ENCODE assay signal across 32 cellular contexts in genomic region chr9:133761641-133762248, GRCh38. TPM values are rescaled to one million over a fixed set of nuclear protein-coding genes. Genes with fewer than 3 reads are reported as not detected.
DNase-seq lines count a peak whose midpoint lies in the region; ATAC-seq and TF ChIP-seq lines count a peak whose summit lies in the region.
"Had no signal": no experiment of that assay in that cellular context is flagged by ENCODE, and none has a peak within 500 bp of the region (broad histone marks: within the 10 kb centered on the region; RNA-seq: fewer than 3 reads in every experiment).

No MANE protein-coding gene starts in this region.

- H3K27ac Mint-ChIP-seq in MCF 10A (ENCODE audit: low read depth, unreplicated experiment) (no peak overlapping the region), osteocyte (ENCODE audit: unreplicated experiment) (no peak overlapping the region)
- H3K27ac Mint-ChIP-seq: activated CD4-positive, alpha-beta T cell treated with anti-CD3 and anti-CD28 coated beads, Interleukin-2, amount 10 ng/mL, durations not matched to agents 7 days and 5 days; activated naive CD4-positive, alpha-beta T cell treated with anti-CD3 and anti-CD28 coated beads, Interleukin-2, amount 50 U/mL, for 24 hours; activated T-cell treated with anti-CD3 and anti-CD28 coated beads, Interleukin-2, amount 50 U/mL, for 72 hours; effector memory CD8-positive, alpha-beta T cell had no signal

- H3K4me3 ChIP-seq in breast epithelium (no peak overlapping the region), coronary artery (no peak overlapping the region), smooth muscle cell (no peak overlapping the region)
- H3K4me3 ChIP-seq: colonic mucosa, MG63, Peyer's patch, psoas muscle, SJSA1, upper lobe of left lung had no signal

- H3K4me2 ChIP-seq in smooth muscle cell = no peak overlapping the region

- TF ChIP-seq CTCF in breast epithelium (IDR thresholded peaks at IDR 0.05) (no peak), MCF 10A (IDR thresholded peaks at IDR 0.05; ENCODE audit: unreplicated experiment) (no peak), coronary artery (IDR thresholded peaks at IDR 0.05) (no peak), osteocyte (IDR thresholded peaks at IDR 0.05) (no peak), smooth muscle cell (IDR thresholded peaks at IDR 0.05; ENCODE audit: borderline replicate concordance, insufficient read depth, poor library complexity, severe bottlenecking) (no peak)

- intact Hi-C loops in breast epithelium (cut with DNase I; ENCODE audit: low total_unique reads) (no loop called here), MCF 10A (cut with micrococcal nuclease) (no loop called here)

- H3K36me3 ChIP-seq in breast epithelium (peaks cover 4% of the 10 kb centered on the region), smooth muscle cell (ENCODE audit: low read depth) (peaks cover 11% of the 10 kb centered on the region)
- H3K36me3 ChIP-seq: colonic mucosa had no signal

- no peaks in the 10 kb centered on the region for H3K79me2 ChIP-seq in smooth muscle cell (ENCODE audit: low read depth)

- 89% methylated on average over 11 of the region's 11 CpGs for WGBS in smooth muscle cell (ENCODE audit: low lambda C conversion rate)

- H3K9me3 ChIP-seq in breast epithelium (no peaks in the 10 kb centered on the region), smooth muscle cell (replicated peaks; ENCODE audit: low read depth) (peaks cover 1% of the 10 kb centered on the region)
- H3K9me3 ChIP-seq: colonic mucosa, Peyer's patch, SJSA1, upper lobe of left lung had no signal

- CTCF ChIA-PET in MCF 10A (lab: Yijun Ruan, JAX) = no interaction called here

- H3K4me1 Mint-ChIP-seq in MCF 10A (ENCODE audit: insufficient read depth, unreplicated experiment) = no peaks in the 10 kb centered on the region
- H3K4me1 Mint-ChIP-seq in osteocyte (ENCODE audit: unreplicated experiment) = peaks cover 5% of the 10 kb centered on the region
- H3K4me1 Mint-ChIP-seq: activated CD4-positive, alpha-beta T cell treated with anti-CD3 and anti-CD28 coated beads, Interleukin-2, amount 10 ng/mL, durations not matched to agents 7 days and 5 days; activated naive CD4-positive, alpha-beta T cell treated with anti-CD3 and anti-CD28 coated beads, Interleukin-2, amount 50 U/mL, for 24 hours; CD4-positive, alpha-beta memory T cell had no signal

- no peaks in the 10 kb centered on the region for H4K20me1 ChIP-seq in smooth muscle cell (ENCODE audit: low read depth)

- no peaks in the 10 kb centered on the region for H3K27me3 Mint-ChIP-seq in MCF 10A (ENCODE audit: insufficient read depth, unreplicated experiment)
- H3K27me3 Mint-ChIP-seq in osteocyte (ENCODE audit: unreplicated experiment) = no peaks in the 10 kb centered on the region
- H3K27me3 Mint-ChIP-seq: activated CD4-positive, alpha-beta T cell treated with anti-CD3 and anti-CD28 coated beads, Interleukin-2, amount 10 ng/mL, durations not matched to agents 7 days and 5 days; activated naive CD4-positive, alpha-beta T cell treated with anti-CD3 and anti-CD28 coated beads, Interleukin-2, amount 50 U/mL, for 24 hours; effector memory CD8-positive, alpha-beta T cell had no signal

- no peak overlapping the region for H3K9ac ChIP-seq in smooth muscle cell (ENCODE audit: low read depth)

- ATAC-seq in GM21360 (IDR thresholded peaks at IDR 0.05; ENCODE audit: unreplicated experiment) = no peak
- ATAC-seq: activated T-cell treated with anti-CD3 and anti-CD28 coated beads, Interleukin-2, amount 50 U/mL, for 72 hours; effector memory CD8-positive, alpha-beta T cell; left ventricle myocardium superior; psoas muscle; sciatic nerve had no signal

- DNase-seq in breast epithelium (ENCODE audit: low spot score in 2 of 2) (peak; percentile 13 to 38), MCF 10A (ENCODE audit: unreplicated experiment) (no peak), coronary artery (ENCODE audit: low spot score) (peak; percentile 66), osteocyte (ENCODE audit: extremely low spot score, unreplicated experiment) (peak; percentile 66), smooth muscle cell (lab: John Stamatoyannopoulos, UW; ENCODE audit: unreplicated experiment) (no peak), SK-N-DZ (ENCODE audit: low spot score) (no peak)
- DNase-seq: activated CD4-positive, alpha-beta T cell treated with anti-CD3 and anti-CD28 coated beads, Interleukin-2, amount 10 ng/mL, durations not matched to agents 7 days and 5 days; activated T-cell treated with anti-CD3 and anti-CD28 coated beads, Interleukin-2, amount 50 U/mL, for 72 hours; AML-193; anterior cingulate cortex; CD4-positive, alpha-beta memory T cell; colonic mucosa; DMS 273 treated with DMSO at 0.1 percent for 48 hours; effector memory CD8-positive, alpha-beta T cell; erythroblast; KG1; left ventricle myocardium superior; mesendoderm; MG63; NCI-H1105; NCI-H187; NCI-H2171; NCI-H82; stimulated activated CD4-positive, alpha-beta T cell treated with anti-CD3 and anti-CD28 coated beads, Interleukin-15, amount 100 ng/mL, for 24 hours; stimulated activated CD4-positive, alpha-beta T cell treated with anti-CD3 and anti-CD28 coated beads, Interleukin-4, amount 100 ng/mL, for 4 hours had no signal

- H3K27me3 ChIP-seq in breast epithelium (no peaks in the 10 kb centered on the region), smooth muscle cell (ENCODE audit: low read depth) (no peaks in the 10 kb centered on the region)
- H3K27me3 ChIP-seq: colonic mucosa, MG63, Peyer's patch, SJSA1, upper lobe of left lung had no signal

- H3K27ac ChIP-seq in breast epithelium = no peak overlapping the region
- H3K27ac ChIP-seq in coronary artery = no peak overlapping the region
- H3K27ac ChIP-seq in smooth muscle cell (ENCODE audit: low read depth) = no peak overlapping the region
- H3K27ac ChIP-seq: colonic mucosa, Peyer's patch, psoas muscle, SJSA1, upper lobe of left lung had no signal

- TF ChIP-seq POLR2A in breast epithelium (IDR thresholded peaks at IDR 0.05) = no peak

- H3K36me3 Mint-ChIP-seq in MCF 10A (ENCODE audit: insufficient read depth, unreplicated experiment) (peaks cover 22% of the 10 kb centered on the region), osteocyte (ENCODE audit: unreplicated experiment) (peaks cover 23% of the 10 kb centered on the region)

- POLR2A ChIA-PET in MCF 10A (lab: Yijun Ruan, JAX) = interaction anchor here (0.7 kb wide), 1 partner anchor 346 kb away, joined by 4 read pairs; no protein-coding TSS in a partner anchor

- H3K4me3 Mint-ChIP-seq in MCF 10A (ENCODE audit: unreplicated experiment) = no peak overlapping the region
- H3K4me3 Mint-ChIP-seq in osteocyte (ENCODE audit: unreplicated experiment) = no peak overlapping the region
- H3K4me3 Mint-ChIP-seq: activated CD4-positive, alpha-beta T cell treated with anti-CD3 and anti-CD28 coated beads, Interleukin-2, amount 10 ng/mL, durations not matched to agents 7 days and 5 days; activated naive CD4-positive, alpha-beta T cell treated with anti-CD3 and anti-CD28 coated beads, Interleukin-2, amount 50 U/mL, for 24 hours; activated T-cell treated with anti-CD3 and anti-CD28 coated beads, Interleukin-2, amount 50 U/mL, for 72 hours; CD4-positive, alpha-beta memory T cell; effector memory CD8-positive, alpha-beta T cell had no signal

- H3F3A ChIP-seq in smooth muscle cell (ENCODE audit: low read depth) = no peaks in the 10 kb centered on the region

- no peak overlapping the region for H2AFZ ChIP-seq in smooth muscle cell (ENCODE audit: low read depth)

- H3K4me1 ChIP-seq in breast epithelium (no peaks in the 10 kb centered on the region), smooth muscle cell (ENCODE audit: low read depth) (no peaks in the 10 kb centered on the region)
- H3K4me1 ChIP-seq: colonic mucosa, Peyer's patch, psoas muscle, upper lobe of left lung had no signal

- H3K9me3 Mint-ChIP-seq in MCF 10A (ENCODE audit: unreplicated experiment) (peaks cover 3% of the 10 kb centered on the region), osteocyte (ENCODE audit: unreplicated experiment) (peaks cover 2% of the 10 kb centered on the region)

- no TSS peak for BruUV-seq in MCF 10A (replicated peaks; lab: Mats Ljungman, UMichigan)

RNA-seq across cellular contexts. Expression of gene SARDH, which starts 23.6 kb away (rescaled TPM):
- total RNA-seq in breast epithelium = 1 to 10 TPM in 2 of 3 donors, under 1 TPM in 1; 0.16 to 2.0 (median 1.0) TPM
- total RNA-seq in MCF 10A (2022) = not detected in 2 replicates
- 0.21 and 0.56 TPM in 2 replicates for total RNA-seq in osteocyte
- 3.3 and 4.5 TPM in 2 replicates for total RNA-seq in smooth muscle cell
- polyA plus RNA-seq in smooth muscle cell = 10.1 and 11.8 TPM in 2 replicates
- polyA plus RNA-seq in SK-N-DZ (2014; cell fraction: cytosol; rRNA removed) = 3.2 and 3.3 TPM in 2 replicates
- 4.7 and 8.5 TPM in 2 replicates for polyA plus RNA-seq in SK-N-DZ (2014; cell fraction: nucleus; rRNA removed)

Comparison
In these comparisons a context has a peak if more than half of its experiments do, and no peak if none do; other contexts are left out.
1. DNase-seq: peak in breast epithelium (2 of 2), coronary artery (single experiment) and osteocyte (single experiment); none in MCF 10A (single experiment), smooth muscle cell (single experiment) and SK-N-DZ (single experiment).